14 cellular contexts compared by ENCODE assay signal in the genomic region with DNA sequence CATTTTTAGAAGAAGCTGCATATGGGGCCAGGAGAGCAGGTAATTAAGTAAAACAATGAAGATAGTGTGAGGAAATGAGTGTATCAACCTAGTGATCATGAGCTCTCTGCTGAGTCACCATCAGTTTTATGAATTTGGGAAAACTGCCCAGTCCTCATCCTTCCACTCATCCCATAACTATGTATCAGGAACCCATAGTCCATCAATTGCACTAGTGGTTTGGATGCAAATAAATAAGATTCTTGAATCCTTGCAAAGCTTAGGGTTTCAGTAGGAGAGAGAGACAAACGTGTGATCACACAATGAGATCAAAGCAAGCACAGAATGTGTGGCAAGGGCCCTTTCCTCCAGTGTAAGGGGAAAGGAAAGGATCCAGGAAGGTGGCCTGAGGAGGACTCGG.
DNase-seq lines count a peak whose midpoint lies in the region; TF ChIP-seq lines count a peak whose summit lies in the region.
"Had no signal": no experiment of that assay in that cellular context is flagged by ENCODE, and none has a peak within 500 bp of the region (broad histone marks: within the 10 kb centered on the region; RNA-seq: fewer than 3 reads in every experiment).

No MANE protein-coding gene starts in this region.

- H3K27ac ChIP-seq in ACC112 (ENCODE audit: low read depth, low read length): peak overlapping the region; percentile 85
- peak overlapping the region; percentile 37 for H3K27ac ChIP-seq in angular gyrus (ENCODE audit: low read depth, low read length)
- H3K27ac ChIP-seq: C4-2B, heart left ventricle had no signal

- in situ Hi-C loops in HAP-1 (cut with MboI; ENCODE audit: low sequenced_read_pairs): loop anchor here (10.0 kb wide), 1 partner anchor 392 kb away; no protein-coding TSS in a partner anchor

- no peaks in the 10 kb centered on the region for H3K27me3 ChIP-seq in ACC112 (ENCODE audit: insufficient read depth, low read length)
- no peaks in the 10 kb centered on the region for H3K27me3 ChIP-seq in HAP-1 (ENCODE audit: low read depth)
- H3K27me3 ChIP-seq: heart left ventricle had no signal

- CTCF ChIA-PET in HEK293T (lab: Yijun Ruan, JAX): no interaction called here

- peak overlapping the region; percentile 3 for H2AFZ ChIP-seq in ACC112 (ENCODE audit: low read length, unreplicated experiment)

- H3K36me3 Mint-ChIP-seq in CD14-positive monocyte: peaks cover 1 to 3% of the 10 kb centered on the region in 2 donors

- intact Hi-C loops in CD14-positive monocyte (cut with micrococcal nuclease): no loop called here

- POLR2A ChIA-PET in HEK293T (lab: Yijun Ruan, JAX): no interaction called here

- DNase-seq in HS-5 (ENCODE audit: low read depth) (peak; percentile 99), foreskin melanocyte (peak; percentile 74), HEK293T (ENCODE audit: extremely low spot score) (no peak), HAP-1 (ENCODE audit: low spot score in 2 of 2) (no peak), CD14-positive monocyte (ENCODE audit: low spot score) (no peak)
- no peak for DNase-seq in stimulated activated CD4-positive, alpha-beta T cell treated with anti-CD3 and anti-CD28 coated beads, Interleukin-15, amount 100 ng/mL, for 24 hours
- DNase-seq: activated CD8-positive, alpha-beta memory T cell treated with anti-CD3 and anti-CD28 coated beads, Interleukin-2, amount 50 U/mL, for 4 hours; heart left ventricle; mesendoderm; NCI-H1436; right cardiac atrium had no signal

- peaks cover 46% of the 10 kb centered on the region for H3K4me1 Mint-ChIP-seq in CD14-positive monocyte

- peaks cover 0 to 9% (median 3%) of the 10 kb centered on the region in 3 donors for H3K27me3 Mint-ChIP-seq in CD14-positive monocyte (ENCODE audit: low read depth in 3 of 3)

- H3K4me3 ChIP-seq in ACC112 (ENCODE audit: low read depth, low read length) (peak overlapping the region; percentile 31; the same call in 1 of the 2 replicates), HAP-1 (no peak overlapping the region)
- H3K4me3 ChIP-seq: heart left ventricle had no signal

- H3K4me1 ChIP-seq in ACC112 (ENCODE audit: control insufficient read depth, insufficient read depth, low read length, unreplicated experiment) (peaks cover 59% of the 10 kb centered on the region), HAP-1 (no peaks in the 10 kb centered on the region)

- no peak for TF ChIP-seq CTCF in CD14-positive monocyte (IDR thresholded peaks at IDR 0.05)

- H3K9me3 ChIP-seq in HAP-1: no peaks in the 10 kb centered on the region
- H3K9me3 ChIP-seq: heart left ventricle had no signal

- H3K4me3 Mint-ChIP-seq in CD14-positive monocyte: no peak overlapping the region

- H3K9me3 Mint-ChIP-seq in CD14-positive monocyte: peaks cover 0 to 5% (median 0%) of the 10 kb centered on the region in 7 donors

- H3K79me2 ChIP-seq in ACC112 (ENCODE audit: control insufficient read depth, insufficient read depth, low read length, unreplicated experiment): no peaks in the 10 kb centered on the region

- H3K27ac Mint-ChIP-seq in CD14-positive monocyte: peak overlapping the region in 1 of 7 donors; percentile 17

- H3K36me3 ChIP-seq in ACC112 (ENCODE audit: insufficient read depth, low read length): no peaks in the 10 kb centered on the region
- no peaks in the 10 kb centered on the region for H3K36me3 ChIP-seq in HAP-1 (replicated peaks)
- H3K36me3 ChIP-seq: heart left ventricle had no signal

TF ChIP-seq in HEK293T, 16 proteins besides CTCF, POLR2A, EP300 and RAD21:
- TF ChIP-seq SP1 (IDR thresholded peaks at IDR 0.05): no peak
- no peak for TF ChIP-seq ARNT (IDR thresholded peaks at IDR 0.05)
- TF ChIP-seq CTBP1 (IDR thresholded peaks at IDR 0.05; ENCODE audit: borderline replicate concordance): no peak
- TF ChIP-seq FOXM1 (IDR thresholded peaks at IDR 0.05; ENCODE audit: borderline replicate concordance): no peak
- no peak for TF ChIP-seq SUZ12 (IDR thresholded peaks at IDR 0.05)
- TF ChIP-seq NFRKB (IDR thresholded peaks at IDR 0.05): no peak
- no peak for TF ChIP-seq ZNF384 (IDR thresholded peaks at IDR 0.05)
- no peak for TF ChIP-seq BHLHE40 (IDR thresholded peaks at IDR 0.05; ENCODE audit: borderline replicate concordance)
- TF ChIP-seq HDGF (IDR thresholded peaks at IDR 0.05; ENCODE audit: borderline replicate concordance): no peak
- TF ChIP-seq ELF4 (IDR thresholded peaks at IDR 0.05): no peak
- TF ChIP-seq FOXK2 (IDR thresholded peaks at IDR 0.05): no peak
- TF ChIP-seq L3MBTL2 (conservative IDR thresholded peaks at IDR 0.05): no peak
- TF ChIP-seq, protein P1, sequence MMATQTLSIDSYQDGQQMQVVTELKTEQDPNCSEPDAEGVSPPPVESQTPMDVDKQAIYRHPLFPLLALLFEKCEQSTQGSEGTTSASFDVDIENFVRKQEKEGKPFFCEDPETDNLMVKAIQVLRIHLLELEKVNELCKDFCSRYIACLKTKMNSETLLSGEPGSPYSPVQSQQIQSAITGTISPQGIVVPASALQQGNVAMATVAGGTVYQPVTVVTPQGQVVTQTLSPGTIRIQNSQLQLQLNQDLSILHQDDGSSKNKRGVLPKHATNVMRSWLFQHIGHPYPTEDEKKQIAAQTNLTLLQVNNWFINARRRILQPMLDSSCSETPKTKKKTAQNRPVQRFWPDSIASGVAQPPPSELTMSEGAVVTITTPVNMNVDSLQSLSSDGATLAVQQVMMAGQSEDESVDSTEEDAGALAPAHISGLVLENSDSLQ (IDR thresholded peaks at IDR 0.05): no peak
- TF ChIP-seq TARDBP (IDR thresholded peaks at IDR 0.05): no peak
- no peak for TF ChIP-seq FOXA1 (IDR thresholded peaks at IDR 0.05)
- no peak for TF ChIP-seq LEF1 (IDR thresholded peaks at IDR 0.05; ENCODE audit: borderline replicate concordance)

Comparison
In these comparisons a context has a peak if more than half of its experiments do, and no peak if none do; other contexts are left out.
1. DNase-seq: peak in HS-5 (single experiment) and foreskin melanocyte (single experiment); none in HEK293T (single experiment), HAP-1 (0 of 2), stimulated activated CD4-positive, alpha-beta T cell treated with anti-CD3 and anti-CD28 coated beads, Interleukin-15, amount 100 ng/mL, for 24 hours (single experiment) and CD14-positive monocyte (single experiment).